ENCODE assay signal across 27 cellular contexts in the genomic region with DNA sequence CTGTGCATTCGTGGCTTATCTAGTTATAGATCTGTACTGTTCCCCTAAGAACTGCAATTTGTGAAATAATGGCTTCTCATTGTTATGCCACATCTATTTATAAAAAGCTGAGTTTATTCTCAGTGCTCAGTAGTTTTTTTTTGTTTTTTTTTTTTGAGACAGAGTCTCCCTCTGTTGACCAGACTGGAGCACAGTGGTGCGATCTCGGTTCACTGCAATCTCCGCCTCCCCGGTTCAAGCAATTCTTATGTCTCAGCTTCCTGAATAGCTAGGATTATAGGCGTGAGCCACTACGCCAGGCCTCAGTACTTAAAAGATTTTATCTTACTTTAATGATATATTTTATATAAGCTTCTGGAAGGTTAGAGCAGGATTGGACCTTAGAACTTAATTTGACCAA. TPM values are rescaled to one million over a fixed set of nuclear protein-coding genes. Genes with fewer than 3 reads are reported as not detected.
DNase-seq lines count a peak whose midpoint lies in the region; ATAC-seq, FAIRE-seq and TF ChIP-seq lines count a peak whose summit lies in the region.
"Had no signal": no experiment of that assay in that cellular context is flagged by ENCODE, and none has a peak within 500 bp of the region (broad histone marks: within the 10 kb centered on the region; RNA-seq: fewer than 3 reads in every experiment).

No MANE protein-coding gene starts in this region.

- FAIRE-seq in endothelial cell of umbilical vein (lab: Jason Lieb, UNC) = peak; percentile 54
- FAIRE-seq: kidney had no signal

- H2AFZ ChIP-seq in HCT116 (ENCODE audit: low read depth, low read length, poor library complexity, severe bottlenecking) (no peak overlapping the region), endothelial cell of umbilical vein (ENCODE audit: low read depth, low read length) (no peak overlapping the region)

- dilution Hi-C loops in endothelial cell of umbilical vein (cut with MboI; ENCODE audit: extremely low pct_ligation_motif_present, low sequenced_read_pairs) = no loop called here

- H4K20me1 ChIP-seq in HCT116 (ENCODE audit: insufficient read depth) (no peaks in the 10 kb centered on the region), endothelial cell of umbilical vein (replicated peaks; ENCODE audit: control insufficient read depth, extremely low read depth, insufficient read depth, low read length) (no peaks in the 10 kb centered on the region)

- ATAC-seq in HCT116 (0 out of 2 replicates have a peak, but pooled peaks have one; percentile 57), GM21529 (IDR thresholded peaks at IDR 0.05; ENCODE audit: unreplicated experiment) (no peak)
- ATAC-seq: activated CD4-positive, alpha-beta T cell treated with anti-CD3 and anti-CD28 coated beads for 36 hours; activated CD8-positive, alpha-beta T cell treated with anti-CD3 and anti-CD28 coated beads for 36 hours; lower lobe of right lung; naive thymus-derived CD8-positive, alpha-beta T cell; stimulated activated effector memory CD8-positive, alpha-beta T cell treated with anti-CD3 and anti-CD28 coated beads, Interleukin-12 subunit alpha, Interleukin-12 subunit beta, amount 100 ng/mL, for 72 hours had no signal

- CTCF ChIA-PET in HCT116 (lab: Charles Lee) = interaction anchor here (1.5 kb wide), 1 partner anchor 9 kb away, joined by 6 read pairs; no protein-coding TSS in a partner anchor
- CTCF ChIA-PET in endothelial cell of umbilical vein (lab: Charles Lee) = interaction anchor here (0.7 to 2.3 kb wide), 12 partner anchors 9 to 772 kb away, joined by 3 to 33 read pairs (median 4); a partner anchor contains a TSS

- TF ChIP-seq RAD21 in HCT116 (IDR thresholded peaks at IDR 0.05; ENCODE audit: low read depth) = no peak; the same call in 1 of the 2 replicates

- no peaks in the 10 kb centered on the region for H3K4me1 ChIP-seq in HCT116 (ENCODE audit: control insufficient read depth in 1 of 2, insufficient read depth in 2 of 2, low read length in 2 of 2)
- H3K4me1 ChIP-seq in endothelial cell of umbilical vein (ENCODE audit: control insufficient read depth, extremely low read depth, insufficient read depth, low read length) = no peaks in the 10 kb centered on the region
- H3K4me1 ChIP-seq: lower lobe of right lung, transverse colon had no signal

- intact Hi-C loops in HCT116 (cut with micrococcal nuclease) (no loop called here), endothelial cell of umbilical vein (cut with micrococcal nuclease) (loop anchor here (1.0 kb wide), 1 partner anchor 57 kb away; no protein-coding TSS in a partner anchor)

- POLR2A ChIA-PET in HCT116 (lab: Charles Lee) (no interaction called here), endothelial cell of umbilical vein (lab: Charles Lee) (interaction anchor here (0.6 to 1.0 kb wide), 2 partner anchors 19 to 75 kb away, joined by 4 to 8 read pairs; a partner anchor contains a TSS)

- BruUV-seq in HCT116 (replicated peaks; lab: Mats Ljungman, UMichigan) (no TSS peak), endothelial cell of umbilical vein (replicated peaks; lab: Mats Ljungman, UMichigan) (no TSS peak)

- H3K9me2 ChIP-seq in HCT116 (ENCODE audit: insufficient read depth) = no peaks in the 10 kb centered on the region

- TF ChIP-seq CTCF in HCT116 (IDR thresholded peaks at IDR 0.05 in 2 of 3, conservative IDR thresholded peaks at IDR 0.05 in 1 of 3; ENCODE audit: borderline replicate concordance in 1 of 3, insufficient read depth in 1 of 3, low read depth in 2 of 3, low read length in 2 of 3) = peak in 1 of 3 experiments; percentile 16; a peak in 1 of 6 replicates
- TF ChIP-seq CTCF in endothelial cell of umbilical vein (IDR thresholded peaks at IDR 0.05; ENCODE audit: extremely low read depth in 1 of 2, insufficient read depth in 1 of 2, low read depth in 1 of 2, low read length in 2 of 2) = no peak

- in situ Hi-C loops in SK-MEL-5 (cut with HindIII; ENCODE audit: low pct_unique_long_range_greater_than_20kb, low sequenced_read_pairs) = no loop called here

- no peak overlapping the region for H3K4me2 ChIP-seq in HCT116 (ENCODE audit: low read length)
- no peak overlapping the region for H3K4me2 ChIP-seq in endothelial cell of umbilical vein (ENCODE audit: insufficient read depth, low read length)

- H3K9ac ChIP-seq in HCT116 (ENCODE audit: low read length) (no peak overlapping the region), endothelial cell of umbilical vein (replicated peaks; ENCODE audit: extremely low read depth, insufficient read depth, low read length) (no peak overlapping the region)

- no peak for DNase-seq in HCT116 (ENCODE audit: low read depth, low spot score)
- peak; percentile 14 for DNase-seq in SK-MEL-5 (ENCODE audit: low read depth, low spot score)
- peak; percentile 53 for DNase-seq in endothelial cell of umbilical vein (ENCODE audit: low read depth, low spot score)
- peak; percentile 34 for DNase-seq in superior temporal gyrus (ENCODE audit: extremely low spot score)
- no peak for DNase-seq in germinal center (ENCODE audit: low spot score)
- DNase-seq in kidney tubule cell (ENCODE audit: low spot score) = no peak
- DNase-seq: activated CD4-positive, alpha-beta T cell treated with anti-CD3 and anti-CD28 coated beads for 36 hours; activated CD8-positive, alpha-beta memory T cell treated with anti-CD3 and anti-CD28 coated beads, Interleukin-2, amount 50 U/mL, for 48 hours; activated CD8-positive, alpha-beta T cell treated with anti-CD3 and anti-CD28 coated beads for 36 hours; activated naive CD4-positive, alpha-beta T cell treated with anti-CD3 and anti-CD28 coated beads for 36 hours; C1 segment of cervical spinal cord; KG1; kidney; lower lobe of right lung; MG63; naive thymus-derived CD8-positive, alpha-beta T cell; NCI-H1105 treated with DMSO at 0.1 percent for 48 hours; NCI-H187 treated with DMSO at 0.1 percent for 48 hours; NCI-H510A treated with DMSO at 0.1 percent for 48 hours; NK-92 treated with Interleukin-12 subunit alpha and Interleukin-12 subunit beta, amount 100 ng/mL, for 24 hours; SIG-M5; stimulated activated CD4-positive, alpha-beta T cell treated with anti-CD3 and anti-CD28 coated beads, Interleukin-4, amount 100 ng/mL, for 4 hours; SW 1271; transverse colon had no signal

- no peak overlapping the region for H3K4me3 ChIP-seq in HCT116 (replicated peaks in 1 of 2; ENCODE audit: low read depth in 1 of 2, low read length in 2 of 2)
- H3K4me3 ChIP-seq in endothelial cell of umbilical vein (replicated peaks in 1 of 3; ENCODE audit: insufficient read depth in 1 of 3, low read depth in 1 of 3, low read length in 3 of 3) = no peak overlapping the region
- H3K4me3 ChIP-seq: lower lobe of right lung, MG63, transverse colon had no signal

- no peak overlapping the region for H3K27ac ChIP-seq in HCT116 (ENCODE audit: low read depth, low read length)
- H3K27ac ChIP-seq in endothelial cell of umbilical vein (ENCODE audit: insufficient read depth, low read depth, low read length) = no peak overlapping the region
- H3K27ac ChIP-seq: HL-60, lower lobe of right lung, transverse colon had no signal

- no peaks in the 10 kb centered on the region for H3K9me1 ChIP-seq in endothelial cell of umbilical vein (replicated peaks; ENCODE audit: control insufficient read depth, extremely low read depth, insufficient read depth, low read length)

- H3K36me3 ChIP-seq in HCT116 (ENCODE audit: control insufficient read depth in 1 of 2, insufficient read depth in 2 of 2, low read length in 2 of 2) (no peaks in the 10 kb centered on the region), endothelial cell of umbilical vein (ENCODE audit: control insufficient read depth in 2 of 2, extremely low read depth in 1 of 2, insufficient read depth in 2 of 2, low read length in 2 of 2) (no peaks in the 10 kb centered on the region)
- H3K36me3 ChIP-seq: MG63, transverse colon had no signal

- TF ChIP-seq POLR2A in HCT116 (IDR thresholded peaks at IDR 0.05; ENCODE audit: borderline replicate concordance, extremely low read depth, insufficient read depth, insufficient read length) (no peak), endothelial cell of umbilical vein (IDR thresholded peaks at IDR 0.05; ENCODE audit: low read depth, low read length) (no peak)

- RAD21 ChIA-PET in HCT116 (lab: Charles Lee; ENCODE audit: low non-redundant PET in 1 of 2, low total read pairs in 2 of 2, uncharacterized antibody in 2 of 2, unreplicated experiment in 2 of 2) = no interaction called here

- H3K27me3 ChIP-seq in HCT116 (ENCODE audit: insufficient read depth, low read length) (no peaks in the 10 kb centered on the region), endothelial cell of umbilical vein (ENCODE audit: control insufficient read depth in 2 of 2, insufficient read depth in 2 of 2, low read length in 2 of 2) (no peaks in the 10 kb centered on the region)
- H3K27me3 ChIP-seq: MG63, transverse colon had no signal

- H3K9me3 ChIP-seq in HCT116 (ENCODE audit: control insufficient read depth in 1 of 2, insufficient read depth in 1 of 2, low read depth in 1 of 2, low read length in 2 of 2) (no peaks in the 10 kb centered on the region), endothelial cell of umbilical vein (replicated peaks; ENCODE audit: control insufficient read depth, insufficient read depth, low read length) (no peaks in the 10 kb centered on the region)
- H3K9me3 ChIP-seq: lower lobe of right lung, MG63, transverse colon had no signal

- H3K79me2 ChIP-seq in HCT116 (ENCODE audit: insufficient read depth, low read length) (no peaks in the 10 kb centered on the region), endothelial cell of umbilical vein (ENCODE audit: control insufficient read depth, insufficient read depth, low read length) (no peaks in the 10 kb centered on the region)

RNA-seq across cellular contexts. Expression of a gene that starts 19.0 kb away (rescaled TPM):
- total RNA-seq in HCT116 (2021; ENCODE audit: unreplicated experiment) = 125 TPM
- 118 and 123 TPM in 2 replicates for polyA plus RNA-seq in HCT116 (2012)
- total RNA-seq in SK-MEL-5 (2014; rRNA removed; shearing (Covaris generic)) = 178 and 189 TPM in 2 replicates
- polyA plus RNA-seq in SK-MEL-5 (2015; cell fraction: cytosol; rRNA removed) = 131 and 172 TPM in 2 replicates
- 24.3 and 42.6 TPM in 2 replicates for polyA plus RNA-seq in SK-MEL-5 (2015; cell fraction: nucleus; rRNA removed)
- total RNA-seq in endothelial cell of umbilical vein = 241 and 242 TPM in 2 replicates
- 528 and 594 TPM in 2 replicates for polyA plus RNA-seq in endothelial cell of umbilical vein
- polyA plus RNA-seq in endothelial cell of umbilical vein (2011; cell fraction: cytosol; rRNA removed) = 403 and 404 TPM in 2 replicates
- polyA plus RNA-seq in endothelial cell of umbilical vein (2011; cell fraction: nucleus; rRNA removed) = 121 and 124 TPM in 2 replicates
- polyA plus RNA-seq in endothelial cell of umbilical vein (2012) = 464 and 482 TPM in 2 replicates
- 98.5 and 98.6 TPM in 2 replicates for polyA minus RNA-seq in endothelial cell of umbilical vein
- 29.8 TPM for polyA minus RNA-seq in endothelial cell of umbilical vein (2011; cell fraction: cytosol; rRNA and poly(A)+ RNA removed)
- polyA minus RNA-seq in endothelial cell of umbilical vein (2011; cell fraction: nucleus; rRNA and poly(A)+ RNA removed) = 48.2 and 54.3 TPM in 2 replicates

RNA-seq across cellular contexts. Expression of a gene that starts 19.4 kb away (rescaled TPM):
- 27.9 TPM for total RNA-seq in HCT116 (2021; ENCODE audit: unreplicated experiment)
- polyA plus RNA-seq in HCT116 (2012) = 21.6 and 26.0 TPM in 2 replicates
- total RNA-seq in SK-MEL-5 (2014; rRNA removed; shearing (Covaris generic)) = 60.0 and 64.0 TPM in 2 replicates
- polyA plus RNA-seq in SK-MEL-5 (2015; cell fraction: cytosol; rRNA removed) = 54.2 and 59.0 TPM in 2 replicates
- 44.1 and 53.1 TPM in 2 replicates for polyA plus RNA-seq in SK-MEL-5 (2015; cell fraction: nucleus; rRNA removed)
- 31.4 and 32.4 TPM in 2 replicates for total RNA-seq in endothelial cell of umbilical vein
- polyA plus RNA-seq in endothelial cell of umbilical vein = 40.7 and 42.7 TPM in 2 replicates
- polyA plus RNA-seq in endothelial cell of umbilical vein (2011; cell fraction: cytosol; rRNA removed) = 36.8 and 44.7 TPM in 2 replicates
- 32.5 and 36.5 TPM in 2 replicates for polyA plus RNA-seq in endothelial cell of umbilical vein (2011; cell fraction: nucleus; rRNA removed)
- polyA plus RNA-seq in endothelial cell of umbilical vein (2012) = 39.0 TPM in 2 replicates
- 39.9 and 45.5 TPM in 2 replicates for polyA minus RNA-seq in endothelial cell of umbilical vein
- 21.3 TPM for polyA minus RNA-seq in endothelial cell of umbilical vein (2011; cell fraction: cytosol; rRNA and poly(A)+ RNA removed)
- polyA minus RNA-seq in endothelial cell of umbilical vein (2011; cell fraction: nucleus; rRNA and poly(A)+ RNA removed) = 26.2 and 29.1 TPM in 2 replicates

Comparison
In these comparisons a context has a peak if more than half of its experiments do, and no peak if none do; other contexts are left out.
1. DNase-seq: peak in SK-MEL-5 (single experiment), endothelial cell of umbilical vein (single experiment) and superior temporal gyrus (single experiment); none in HCT116 (single experiment), germinal center (single experiment) and kidney tubule cell (single experiment).